ENCODE assay signal across 1 cellular context in genomic region chr7:1431226-1431625, GRCh38.
TF ChIP-seq lines count a peak whose summit lies in the region.

No MANE protein-coding gene starts in this region.

TF ChIP-seq in A549, 52 proteins besides CTCF, POLR2A, EP300 and RAD21 (continued from another document):
- TF ChIP-seq PBX3 (IDR thresholded peaks at IDR 0.05): no peak
